11 cellular contexts compared by ENCODE assay signal in genomic region chr5:75885849-75886596, GRCh38.
DNase-seq lines count a peak whose midpoint lies in the region; ATAC-seq, FAIRE-seq and TF ChIP-seq lines count a peak whose summit lies in the region.
"Had no signal": no experiment of that assay in that cellular context is flagged by ENCODE, and none has a peak within 500 bp of the region (broad histone marks: within the 10 kb centered on the region; RNA-seq: fewer than 3 reads in every experiment).

No MANE protein-coding gene starts in this region.

- in situ Hi-C loops in Panc1 (cut with HindIII; ENCODE audit: low pct_unique_long_range_greater_than_20kb, low sequenced_read_pairs) = no loop called here

- DNase-seq in left ventricle myocardium inferior = no peak
- no peak for DNase-seq in right cardiac atrium
- no peak for DNase-seq in Panc1 (ENCODE audit: low read depth, low spot score)
- peak; percentile 77 for DNase-seq in foreskin melanocyte
- DNase-seq in urothelium cell line (ENCODE audit: low spot score) = peak; percentile 15
- DNase-seq in GM19240 (ENCODE audit: insufficient read length, low spot score) = no peak
- no peak for DNase-seq in NCI-H446 (lab: John Stamatoyannopoulos, UW)
- DNase-seq: activated CD4-positive, alpha-beta T cell treated with anti-CD3 and anti-CD28 coated beads, Interleukin-2, amount 10 ng/mL, durations not matched to agents 7 days and 5 days; NCI-H2171 treated with DMSO at 0.1 percent for 48 hours; pancreas had no signal

- CTCF ChIA-PET in Panc1 (lab: Charles Lee) = interaction anchor here (1.2 kb wide), 1 partner anchor 289 kb away, joined by 4 read pairs; no protein-coding TSS in a partner anchor

- no peak overlapping the region for H3K4me3 ChIP-seq in left ventricle myocardium inferior
- H3K4me3 ChIP-seq in right cardiac atrium (ENCODE audit: low read length) = no peak overlapping the region
- H3K4me3 ChIP-seq in Panc1 (ENCODE audit: low read depth in 2 of 2, low read length in 2 of 2) = no peak overlapping the region
- H3K4me3 ChIP-seq: pancreas had no signal

- no peak overlapping the region for H3K27ac ChIP-seq in left ventricle myocardium inferior (replicated peaks)
- H3K27ac ChIP-seq in right cardiac atrium (ENCODE audit: low read length) = no peak overlapping the region
- H3K27ac ChIP-seq in Panc1 (ENCODE audit: low read length) = no peak overlapping the region
- H3K27ac ChIP-seq: pancreas had no signal

- no peaks in the 10 kb centered on the region for H3K36me3 ChIP-seq in left ventricle myocardium inferior
- H3K36me3 ChIP-seq in Panc1 (ENCODE audit: control insufficient read depth, insufficient read depth, low read length) = no peaks in the 10 kb centered on the region
- H3K36me3 ChIP-seq: pancreas had no signal

- POLR2A ChIA-PET in Panc1 (lab: Charles Lee) = no interaction called here

- TF ChIP-seq CTCF in left ventricle myocardium inferior (IDR thresholded peaks at IDR 0.05; ENCODE audit: borderline replicate concordance) = peak; percentile 10
- peak; percentile 54 for TF ChIP-seq CTCF in Panc1 (IDR thresholded peaks at IDR 0.05)

- intact Hi-C loops in left ventricle myocardium inferior (cut with micrococcal nuclease) (no loop called here), right cardiac atrium (cut with DNase I) (no loop called here), Panc1 (cut with micrococcal nuclease; ENCODE audit: unreplicated experiment) (loop anchor here (10.0 kb wide), 1 partner anchor 369 kb away; no protein-coding TSS in a partner anchor)

- ATAC-seq in right cardiac atrium (no peak), Panc1 (no peak), GM19397 (IDR thresholded peaks at IDR 0.05; ENCODE audit: unreplicated experiment) (no peak)

- peaks cover 5% of the 10 kb centered on the region for H3K9me3 ChIP-seq in left ventricle myocardium inferior (replicated peaks)
- H3K9me3 ChIP-seq in right cardiac atrium (ENCODE audit: control insufficient read depth, low read length) = no peaks in the 10 kb centered on the region
- H3K9me3 ChIP-seq in Panc1 (ENCODE audit: control insufficient read depth, insufficient read depth, low read depth, low read length) = no peaks in the 10 kb centered on the region
- H3K9me3 ChIP-seq: pancreas had no signal

- H3K27me3 ChIP-seq in left ventricle myocardium inferior (ENCODE audit: low read depth) = no peaks in the 10 kb centered on the region
- no peaks in the 10 kb centered on the region for H3K27me3 ChIP-seq in right cardiac atrium (ENCODE audit: control insufficient read depth, insufficient read depth)
- H3K27me3 ChIP-seq in Panc1 (ENCODE audit: control insufficient read depth, insufficient read depth, low read length) = no peaks in the 10 kb centered on the region
- H3K27me3 ChIP-seq: pancreas had no signal

- no peak for FAIRE-seq in urothelium cell line (lab: Jason Lieb, UNC)
- FAIRE-seq: pancreas had no signal

- H3K4me1 ChIP-seq in left ventricle myocardium inferior (no peaks in the 10 kb centered on the region), right cardiac atrium (ENCODE audit: control insufficient read depth, insufficient read depth, low read length) (no peaks in the 10 kb centered on the region), Panc1 (ENCODE audit: control insufficient read depth, insufficient read depth, low read length) (no peaks in the 10 kb centered on the region)
- H3K4me1 ChIP-seq: pancreas had no signal

- WGBS in right cardiac atrium = 59% methylated on average over 2 of the region's 2 CpGs

- BruUV-seq in Panc1 (replicated peaks; lab: Mats Ljungman, UMichigan) = no TSS peak

Comparison
In these comparisons a context has a peak if more than half of its experiments do, and no peak if none do; other contexts are left out.
1. DNase-seq: peak in foreskin melanocyte (single experiment) and urothelium cell line (single experiment); none in left ventricle myocardium inferior (single experiment), right cardiac atrium (0 of 3), Panc1 (single experiment), GM19240 (single experiment) and NCI-H446 (0 of 2).